In the genomic region with DNA sequence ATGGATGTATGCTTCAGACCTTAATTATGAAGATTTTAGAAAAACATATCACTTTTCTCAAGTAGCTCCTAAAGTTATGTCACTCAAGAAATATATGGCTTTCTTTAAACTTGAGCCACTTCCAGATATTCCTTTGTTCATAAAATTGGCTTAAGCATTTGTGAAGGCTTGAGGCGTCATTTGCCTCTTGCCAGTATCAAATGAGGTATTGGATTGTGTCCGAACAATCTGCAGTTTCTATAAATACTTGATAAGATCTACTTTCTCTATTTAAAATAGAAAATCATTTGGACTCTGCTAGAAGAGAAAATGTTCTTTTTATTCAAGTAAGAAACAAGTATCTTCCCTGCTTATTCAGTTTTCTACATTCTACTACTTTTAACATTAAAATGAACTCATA, we compare ENCODE assay signal across 6 cellular contexts.
"Had no signal": no experiment of that assay in that cellular context is flagged by ENCODE, and none has a peak within 500 bp of the region (broad histone marks: within the 10 kb centered on the region; RNA-seq: fewer than 3 reads in every experiment).

No MANE protein-coding gene starts in this region.

- DNase-seq: GM23248, GOT3, H9, HCEC 1CT, IMR-90, KG1 had no signal
